In the genomic region with DNA sequence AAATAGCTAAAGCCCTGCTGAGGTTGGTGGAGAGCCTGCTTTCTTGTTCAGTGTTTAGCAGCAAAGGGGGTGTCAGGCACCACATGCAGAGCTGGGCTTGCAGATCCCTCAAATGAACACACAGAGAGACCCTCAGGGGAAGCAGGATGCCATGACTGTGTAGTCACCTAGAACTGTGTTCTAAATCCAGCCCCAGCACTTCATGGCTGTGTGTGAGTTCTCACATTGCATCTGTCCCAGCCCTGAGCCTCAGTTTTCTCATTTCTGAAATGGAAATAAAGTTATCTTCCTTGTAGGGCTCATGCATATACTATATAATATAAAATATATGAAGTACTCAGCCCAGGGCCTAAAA, we compare ENCODE assay signal across 11 cellular contexts. TPM values are rescaled to one million over a fixed set of nuclear protein-coding genes. Genes with fewer than 3 reads are reported as not detected.
DNase-seq lines count a peak whose midpoint lies in the region; ATAC-seq and TF ChIP-seq lines count a peak whose summit lies in the region.
"Had no signal": no experiment of that assay in that cellular context is flagged by ENCODE, and none has a peak within 500 bp of the region (broad histone marks: within the 10 kb centered on the region; RNA-seq: fewer than 3 reads in every experiment).

No MANE protein-coding gene starts in this region.

- peaks cover 14% of the 10 kb centered on the region for H3K36me3 Mint-ChIP-seq in activated CD4-positive, alpha-beta T cell treated with anti-CD3 and anti-CD28 coated beads for 36 hours (ENCODE audit: low read depth)

- peaks cover 44% of the 10 kb centered on the region for H3K4me1 Mint-ChIP-seq in activated CD4-positive, alpha-beta T cell treated with anti-CD3 and anti-CD28 coated beads for 36 hours

- H3K79me2 ChIP-seq in OCI-LY7 (ENCODE audit: insufficient read depth, low read depth, low read length): no peaks in the 10 kb centered on the region

- DNase-seq in activated CD4-positive, alpha-beta T cell treated with anti-CD3 and anti-CD28 coated beads for 36 hours: no peak
- DNase-seq in activated CD4-positive, alpha-beta T cell treated with anti-CD3 and anti-CD28 coated beads, Interleukin-2, amount 50 U/mL, for 48 hours: no peak
- DNase-seq in ascending aorta (ENCODE audit: low spot score in 2 of 2) (no peak), tibial artery (no peak), OCI-M2 (lab: John Stamatoyannopoulos, UW; ENCODE audit: unreplicated experiment) (no peak), globus pallidus (ENCODE audit: low spot score) (no peak), OCI-LY7 (ENCODE audit: low spot score) (no peak)
- DNase-seq: NCI-H1930 had no signal

- TF ChIP-seq CTCF in ascending aorta (IDR thresholded peaks at IDR 0.05) (no peak), tibial artery (IDR thresholded peaks at IDR 0.05) (no peak), OCI-LY7 (conservative IDR thresholded peaks at IDR 0.05; ENCODE audit: low read length) (no peak)

- H3K27me3 ChIP-seq in ascending aorta (no peaks in the 10 kb centered on the region), tibial artery (no peaks in the 10 kb centered on the region)
- H3K27me3 ChIP-seq: cardiac muscle cell, ovary had no signal

- H3K9me3 ChIP-seq in ascending aorta (no peaks in the 10 kb centered on the region), mesodermal cell (ENCODE audit: control insufficient read depth, low read length) (peaks cover 8% of the 10 kb centered on the region), tibial artery (no peaks in the 10 kb centered on the region), OCI-LY7 (ENCODE audit: low read length) (no peaks in the 10 kb centered on the region)
- H3K9me3 ChIP-seq: ovary had no signal

- H3K36me3 ChIP-seq in ascending aorta (no peaks in the 10 kb centered on the region), mesodermal cell (ENCODE audit: control insufficient read depth, insufficient read depth, low read length) (no peaks in the 10 kb centered on the region), tibial artery (no peaks in the 10 kb centered on the region), OCI-LY7 (ENCODE audit: insufficient read depth, low read length) (no peaks in the 10 kb centered on the region)
- H3K36me3 ChIP-seq: cardiac muscle cell, ovary had no signal

- no peak overlapping the region for H2AFZ ChIP-seq in OCI-LY7 (ENCODE audit: low read length)

- H4K20me1 ChIP-seq in OCI-LY7 (ENCODE audit: insufficient read depth, low read length): no peaks in the 10 kb centered on the region

- H3K4me1 ChIP-seq in ascending aorta (peaks cover 12 to 23% of the 10 kb centered on the region in 2 donors), mesodermal cell (ENCODE audit: control insufficient read depth, insufficient read depth, low read length, poor library complexity, severe bottlenecking) (peaks cover 33% of the 10 kb centered on the region), tibial artery (peaks cover 0 to 38% (median 30%) of the 10 kb centered on the region in 4 donors), OCI-LY7 (ENCODE audit: insufficient read depth, low read length, poor library complexity, severe bottlenecking) (peaks cover 12% of the 10 kb centered on the region)

- H3K4me3 ChIP-seq in ascending aorta (no peak overlapping the region), mesodermal cell (ENCODE audit: extremely low read depth, insufficient read depth, low read length, poor library complexity, severe bottlenecking) (no peak overlapping the region), tibial artery (no peak overlapping the region), OCI-LY7 (ENCODE audit: low read depth, low read length, poor library complexity, severe bottlenecking) (no peak overlapping the region)
- H3K4me3 ChIP-seq: cardiac muscle cell, ovary had no signal

- H3K27ac ChIP-seq in ascending aorta: peak overlapping the region; percentile 75 to 79
- peak overlapping the region; percentile 86 for H3K27ac ChIP-seq in mesodermal cell (ENCODE audit: low read depth, low read length, severe bottlenecking)
- H3K27ac ChIP-seq in tibial artery: peak overlapping the region; percentile 60 to 69
- no peak overlapping the region for H3K27ac ChIP-seq in OCI-LY7 (ENCODE audit: low read depth, low read length, poor library complexity, severe bottlenecking)

- no peak overlapping the region for H3K4me3 Mint-ChIP-seq in activated CD4-positive, alpha-beta T cell treated with anti-CD3 and anti-CD28 coated beads for 36 hours

- CTCF ChIA-PET in activated CD4-positive, alpha-beta T cell treated with anti-CD3 and anti-CD28 coated beads for 36 hours (lab: Charles Lee): interaction anchor here (0.5 kb wide), 1 partner anchor 18 kb away, joined by 3 read pairs; no protein-coding TSS in a partner anchor
- CTCF ChIA-PET in OCI-LY7 (lab: Charles Lee; ENCODE audit: unreplicated experiment): no interaction called here

- H3K9me3 Mint-ChIP-seq in activated CD4-positive, alpha-beta T cell treated with anti-CD3 and anti-CD28 coated beads for 36 hours (ENCODE audit: low read depth): peaks cover 16% of the 10 kb centered on the region

- intact Hi-C loops in activated CD4-positive, alpha-beta T cell treated with anti-CD3 and anti-CD28 coated beads for 36 hours (cut with DNase I, micrococcal nuclease): no loop called here
- intact Hi-C loops in ascending aorta (cut with DNase I): no loop called here
- intact Hi-C loops in tibial artery (cut with DNase I; ENCODE audit: low total_unique reads): no loop called here
- intact Hi-C loops in OCI-LY7 (cut with micrococcal nuclease; ENCODE audit: unreplicated experiment): no loop called here

- H3K4me2 ChIP-seq in OCI-LY7 (ENCODE audit: low read length): no peak overlapping the region

- no peak for ATAC-seq in activated CD4-positive, alpha-beta T cell treated with anti-CD3 and anti-CD28 coated beads for 36 hours

- BruUV-seq in OCI-LY7 (replicated peaks; lab: Mats Ljungman, UMichigan): no TSS peak

- POLR2A ChIA-PET in activated CD4-positive, alpha-beta T cell treated with anti-CD3 and anti-CD28 coated beads for 36 hours (lab: Charles Lee): interaction anchor here (0.6 kb wide), 1 partner anchor 222 kb away, joined by 4 read pairs; no protein-coding TSS in a partner anchor
- POLR2A ChIA-PET in OCI-LY7 (lab: Charles Lee): interaction anchor here (1.1 kb wide), 1 partner anchor 323 kb away, joined by 3 read pairs; no protein-coding TSS in a partner anchor

- H3K27me3 Mint-ChIP-seq in activated CD4-positive, alpha-beta T cell treated with anti-CD3 and anti-CD28 coated beads for 36 hours: no peaks in the 10 kb centered on the region

- H3K9me2 ChIP-seq in OCI-LY7 (ENCODE audit: insufficient read depth, low read length): no peaks in the 10 kb centered on the region

- H3K27ac Mint-ChIP-seq in activated CD4-positive, alpha-beta T cell treated with anti-CD3 and anti-CD28 coated beads for 36 hours: peak overlapping the region; percentile 24

RNA-seq across cellular contexts. Expression of a gene that starts 47.1 kb away (rescaled TPM):
- total RNA-seq in activated CD4-positive, alpha-beta T cell treated with anti-CD3 and anti-CD28 coated beads for 36 hours: 10 to 100 TPM; 74.7 to 85.0 TPM
- 16.2 TPM for total RNA-seq in ascending aorta
- 107 TPM for polyA plus RNA-seq in mesodermal cell (2013, experiment 1 of 2)
- polyA plus RNA-seq in mesodermal cell (2013, experiment 2 of 2): 110 TPM
- total RNA-seq in OCI-LY7 (2014; rRNA removed; shearing (Covaris generic)): 42.5 and 52.3 TPM in 2 replicates
- total RNA-seq in OCI-LY7 (2022): 66.0 and 73.5 TPM in 2 replicates

RNA-seq across cellular contexts. Expression of a gene that starts 47.3 kb away (rescaled TPM):
- 1 to 10 TPM; 1.5 to 1.8 TPM for total RNA-seq in activated CD4-positive, alpha-beta T cell treated with anti-CD3 and anti-CD28 coated beads for 36 hours
- not detected for total RNA-seq in ascending aorta
- polyA plus RNA-seq in mesodermal cell (2013, experiment 1 of 2): 2.4 TPM
- 1.9 TPM for polyA plus RNA-seq in mesodermal cell (2013, experiment 2 of 2)
- total RNA-seq in OCI-LY7 (2014; rRNA removed; shearing (Covaris generic)): 0.62 and 1.0 TPM in 2 replicates
- total RNA-seq in OCI-LY7 (2022): 1.4 and 1.6 TPM in 2 replicates
